Comparison of ENCODE assay signal across 12 cellular contexts in genomic region chr17:43341705-43342600, GRCh38. TPM values are rescaled to one million over a fixed set of nuclear protein-coding genes. Genes with fewer than 3 reads are reported as not detected.
DNase-seq lines count a peak whose midpoint lies in the region; ATAC-seq and TF ChIP-seq lines count a peak whose summit lies in the region.
"Had no signal": no experiment of that assay in that cellular context is flagged by ENCODE, and none has a peak within 500 bp of the region (broad histone marks: within the 10 kb centered on the region; RNA-seq: fewer than 3 reads in every experiment).

No MANE protein-coding gene starts in this region.

- POLR2A ChIA-PET in activated CD4-positive, alpha-beta T cell treated with anti-CD3 and anti-CD28 coated beads, Interleukin-2, amount 10 ng/mL, durations not matched to agents 7 days and 5 days (lab: Charles Lee) = interaction anchor here (0.8 kb wide), 1 partner anchor 46 kb away, joined by 3 read pairs; no protein-coding TSS in a partner anchor

- H3K9me3 Mint-ChIP-seq in activated CD4-positive, alpha-beta T cell treated with anti-CD3 and anti-CD28 coated beads, Interleukin-2, amount 10 ng/mL, durations not matched to agents 7 days and 5 days = peaks cover 7% of the 10 kb centered on the region
- peaks cover 3% of the 10 kb centered on the region for H3K9me3 Mint-ChIP-seq in chondrocyte (ENCODE audit: low read depth)

- DNase-seq in activated CD4-positive, alpha-beta T cell treated with anti-CD3 and anti-CD28 coated beads, Interleukin-2, amount 10 ng/mL, durations not matched to agents 7 days and 5 days = no peak
- DNase-seq in activated CD4-positive, alpha-beta T cell treated with anti-CD3 and anti-CD28 coated beads, Interleukin-2, amount 50 U/mL, for 1 hour = no peak
- DNase-seq in M059J (ENCODE audit: low read depth) (peak; percentile 88), chondrocyte (ENCODE audit: low spot score) (no peak), osteoblast (ENCODE audit: insufficient read length, low spot score, missing footprints) (peak; percentile 73), left lobe of liver (ENCODE audit: low spot score) (no peak), esophagus muscularis mucosa (ENCODE audit: extremely low spot score) (no peak)
- DNase-seq: KG1, left lung, right cardiac atrium, SW 1271 had no signal

- no peaks in the 10 kb centered on the region for H3K36me3 ChIP-seq in osteoblast (ENCODE audit: insufficient read depth, low read length)
- H3K36me3 ChIP-seq in esophagus muscularis mucosa = no peaks in the 10 kb centered on the region
- H3K36me3 ChIP-seq: left lung had no signal

- H3K4me1 Mint-ChIP-seq in activated CD4-positive, alpha-beta T cell treated with anti-CD3 and anti-CD28 coated beads, Interleukin-2, amount 10 ng/mL, durations not matched to agents 7 days and 5 days = peaks cover 10% of the 10 kb centered on the region
- peaks cover 19% of the 10 kb centered on the region for H3K4me1 Mint-ChIP-seq in chondrocyte (ENCODE audit: low read depth)

- TF ChIP-seq EP300 in esophagus muscularis mucosa (IDR thresholded peaks at IDR 0.05) = no peak

- H3K27me3 ChIP-seq in osteoblast (ENCODE audit: insufficient read depth, low read length) (no peaks in the 10 kb centered on the region), esophagus muscularis mucosa (no peaks in the 10 kb centered on the region)
- H3K27me3 ChIP-seq: left lung had no signal

- peaks cover 12% of the 10 kb centered on the region for H4K20me1 ChIP-seq in osteoblast (ENCODE audit: insufficient read depth, low read length)

- peak overlapping the region; percentile 26 for H3K4me3 ChIP-seq in osteoblast (ENCODE audit: insufficient read depth, low read length)
- H3K4me3 ChIP-seq in esophagus muscularis mucosa = no peak overlapping the region
- H3K4me3 ChIP-seq: left lung had no signal

- no peak overlapping the region for H2AFZ ChIP-seq in osteoblast (ENCODE audit: low read length)

- no peak for TF ChIP-seq POLR2A in esophagus muscularis mucosa (IDR thresholded peaks at IDR 0.05; ENCODE audit: low read depth)

- H3K9me3 ChIP-seq in osteoblast (ENCODE audit: low read depth, low read length) (no peaks in the 10 kb centered on the region), esophagus muscularis mucosa (peaks cover 0 to under 1% (median 0%) of the 10 kb centered on the region in 4 donors)

- H3K4me2 ChIP-seq in osteoblast (ENCODE audit: insufficient read depth, low read length) = peak overlapping the region; percentile 73

- H3K4me1 ChIP-seq in osteoblast (ENCODE audit: insufficient read depth, low read length) = peaks cover 19% of the 10 kb centered on the region
- peaks cover 15 to 18% (median 16%) of the 10 kb centered on the region in 4 donors for H3K4me1 ChIP-seq in esophagus muscularis mucosa
- H3K4me1 ChIP-seq: left lung had no signal

- peak overlapping the region; percentile 5 for H3K27ac Mint-ChIP-seq in activated CD4-positive, alpha-beta T cell treated with anti-CD3 and anti-CD28 coated beads, Interleukin-2, amount 10 ng/mL, durations not matched to agents 7 days and 5 days
- peak overlapping the region; percentile 83 for H3K27ac Mint-ChIP-seq in chondrocyte (ENCODE audit: unreplicated experiment)

- H3K4me3 Mint-ChIP-seq in activated CD4-positive, alpha-beta T cell treated with anti-CD3 and anti-CD28 coated beads, Interleukin-2, amount 10 ng/mL, durations not matched to agents 7 days and 5 days = no peak overlapping the region
- no peak overlapping the region for H3K4me3 Mint-ChIP-seq in chondrocyte (ENCODE audit: unreplicated experiment)

- ATAC-seq in HG02981 (IDR thresholded peaks at IDR 0.05; ENCODE audit: unreplicated experiment) = no peak
- no peak for ATAC-seq in left lobe of liver
- ATAC-seq: left lung had no signal

- H3K36me3 Mint-ChIP-seq in activated CD4-positive, alpha-beta T cell treated with anti-CD3 and anti-CD28 coated beads, Interleukin-2, amount 10 ng/mL, durations not matched to agents 7 days and 5 days (ENCODE audit: low read depth) = peaks cover 2% of the 10 kb centered on the region
- H3K36me3 Mint-ChIP-seq in chondrocyte (ENCODE audit: low read depth) = no peaks in the 10 kb centered on the region

- CTCF ChIA-PET in activated CD4-positive, alpha-beta T cell treated with anti-CD3 and anti-CD28 coated beads, Interleukin-2, amount 10 ng/mL, durations not matched to agents 7 days and 5 days (lab: Charles Lee) = interaction anchor here (0.9 to 2.9 kb wide), 4 partner anchors 8 to 52 kb away, joined by 3 to 16 read pairs (median 3); no protein-coding TSS in a partner anchor

- WGBS in esophagus muscularis mucosa = 46% methylated on average over 8 of the region's 8 CpGs

- TF ChIP-seq CTCF in chondrocyte (IDR thresholded peaks at IDR 0.05) = peak; percentile 13
- TF ChIP-seq CTCF in osteoblast (IDR thresholded peaks at IDR 0.05; ENCODE audit: extremely low read depth, low read depth, low read length) = no peak
- no peak for TF ChIP-seq CTCF in esophagus muscularis mucosa (IDR thresholded peaks at IDR 0.05)

- H3K27ac ChIP-seq in osteoblast (ENCODE audit: low read depth, low read length) (peak overlapping the region; percentile 70), esophagus muscularis mucosa (replicated peaks in 1 of 4) (no peak overlapping the region)
- H3K27ac ChIP-seq: left lung had no signal

- intact Hi-C loops in esophagus muscularis mucosa (cut with DNase I) = no loop called here

- no peaks in the 10 kb centered on the region for H3K79me2 ChIP-seq in osteoblast (ENCODE audit: insufficient read depth, low read length)

- no peaks in the 10 kb centered on the region for H3K27me3 Mint-ChIP-seq in activated CD4-positive, alpha-beta T cell treated with anti-CD3 and anti-CD28 coated beads, Interleukin-2, amount 10 ng/mL, durations not matched to agents 7 days and 5 days
- no peaks in the 10 kb centered on the region for H3K27me3 Mint-ChIP-seq in chondrocyte (ENCODE audit: low read depth)

RNA-seq across cellular contexts. Expression of gene ARL4D, which starts 56.8 kb away (rescaled TPM):
- total RNA-seq in activated CD4-positive, alpha-beta T cell treated with anti-CD3 and anti-CD28 coated beads, Interleukin-2, amount 10 ng/mL, durations not matched to agents 7 days and 5 days = 1 to 10 TPM; 2.1 to 2.2 TPM
- total RNA-seq in M059J (2014; rRNA removed; shearing (Covaris generic)) = 15.1 and 18.4 TPM in 2 replicates
- 33.8 to 38.0 TPM (median 37.5 TPM) in 3 replicates for total RNA-seq in chondrocyte
- 12.1 and 18.8 TPM in 2 replicates for total RNA-seq in osteoblast
- total RNA-seq in left lobe of liver = 15.4 TPM
- total RNA-seq in esophagus muscularis mucosa = 10 to 100 TPM; 17.5 to 31.1 (median 21.9) TPM

Comparison
In these comparisons a context has a peak if more than half of its experiments do, and no peak if none do; other contexts are left out.
1. DNase-seq: peak in M059J (single experiment) and osteoblast (single experiment); none in activated CD4-positive, alpha-beta T cell treated with anti-CD3 and anti-CD28 coated beads, Interleukin-2, amount 10 ng/mL, durations not matched to agents 7 days and 5 days (single experiment), activated CD4-positive, alpha-beta T cell treated with anti-CD3 and anti-CD28 coated beads, Interleukin-2, amount 50 U/mL, for 1 hour (single experiment), chondrocyte (single experiment), left lobe of liver (single experiment) and esophagus muscularis mucosa (single experiment).